14 cellular contexts compared by ENCODE assay signal in genomic region chr17:48198950-48199541, GRCh38.
DNase-seq lines count a peak whose midpoint lies in the region; ATAC-seq, FAIRE-seq and TF ChIP-seq lines count a peak whose summit lies in the region.
"Had no signal": no experiment of that assay in that cellular context is flagged by ENCODE, and none has a peak within 500 bp of the region (broad histone marks: within the 10 kb centered on the region; RNA-seq: fewer than 3 reads in every experiment).

No MANE protein-coding gene starts in this region.

- H3K27ac Mint-ChIP-seq in T-helper 17 cell, result peak overlapping the region; percentile 45
- no peak overlapping the region for H3K27ac Mint-ChIP-seq in activated T-cell treated with anti-CD3 and anti-CD28 coated beads, Interleukin-2, amount 50 U/mL, for 72 hours

- H3K4me3 Mint-ChIP-seq in T-helper 17 cell, result no peak overlapping the region
- no peak overlapping the region for H3K4me3 Mint-ChIP-seq in activated T-cell treated with anti-CD3 and anti-CD28 coated beads, Interleukin-2, amount 50 U/mL, for 72 hours

- H3K9me3 ChIP-seq in T-helper 17 cell (ENCODE audit: control insufficient read depth, low read length, poor library complexity, severe bottlenecking) (no peaks in the 10 kb centered on the region), lower lobe of right lung (no peaks in the 10 kb centered on the region), esophagus squamous epithelium (no peaks in the 10 kb centered on the region)

- TF ChIP-seq CTCF in lower lobe of right lung (IDR thresholded peaks at IDR 0.05) (no peak), esophagus squamous epithelium (IDR thresholded peaks at IDR 0.05) (no peak)

- peaks cover 13% of the 10 kb centered on the region for H3K4me1 ChIP-seq in lower lobe of right lung
- no peaks in the 10 kb centered on the region for H3K4me1 ChIP-seq in esophagus squamous epithelium

- no peak overlapping the region for H3K4me3 ChIP-seq in lower lobe of right lung
- no peak overlapping the region for H3K4me3 ChIP-seq in esophagus squamous epithelium
- H3K4me3 ChIP-seq: lung had no signal

- TF ChIP-seq POLR2A in esophagus squamous epithelium (IDR thresholded peaks at IDR 0.05), result no peak

- no peak for ATAC-seq in T-helper 17 cell
- ATAC-seq in lower lobe of right lung, result no peak
- no peak for ATAC-seq in GM19324 (IDR thresholded peaks at IDR 0.05; ENCODE audit: low FRiP score, unreplicated experiment)
- ATAC-seq in activated T-cell treated with anti-CD3 and anti-CD28 coated beads, Interleukin-2, amount 50 U/mL, for 72 hours (replicated peaks in 1 of 2), result no peak

- H3K27ac ChIP-seq in lower lobe of right lung (peak overlapping the region; percentile 25), esophagus squamous epithelium (no peak overlapping the region)

- FAIRE-seq in GM19239 (lab: Jason Lieb, UNC), result peak; percentile 14
- FAIRE-seq: GM18507, RCC 7860 had no signal

- intact Hi-C loops in lower lobe of right lung (cut with DNase I) (no loop called here), esophagus squamous epithelium (cut with DNase I) (no loop called here)

- peaks cover 12% of the 10 kb centered on the region for H3K36me3 Mint-ChIP-seq in T-helper 17 cell (ENCODE audit: low read depth)
- peaks cover 0 to 4% of the 10 kb centered on the region in 2 donors for H3K36me3 Mint-ChIP-seq in activated T-cell treated with anti-CD3 and anti-CD28 coated beads, Interleukin-2, amount 50 U/mL, for 72 hours (ENCODE audit: insufficient read depth in 2 of 2)

- peaks cover 50% of the 10 kb centered on the region for H3K4me1 Mint-ChIP-seq in T-helper 17 cell
- peaks cover 31% of the 10 kb centered on the region for H3K4me1 Mint-ChIP-seq in activated T-cell treated with anti-CD3 and anti-CD28 coated beads, Interleukin-2, amount 50 U/mL, for 72 hours (ENCODE audit: low read depth)

- H3K27me3 Mint-ChIP-seq in T-helper 17 cell, result no peaks in the 10 kb centered on the region
- H3K27me3 Mint-ChIP-seq in activated T-cell treated with anti-CD3 and anti-CD28 coated beads, Interleukin-2, amount 50 U/mL, for 72 hours (ENCODE audit: low read depth), result no peaks in the 10 kb centered on the region

- H3K36me3 ChIP-seq in lower lobe of right lung, result no peaks in the 10 kb centered on the region
- no peaks in the 10 kb centered on the region for H3K36me3 ChIP-seq in esophagus squamous epithelium

- DNase-seq in COLO668 (lab: John Stamatoyannopoulos, UW; ENCODE audit: unreplicated experiment), result peak; percentile 6
- no peak for DNase-seq in GM19239 (ENCODE audit: insufficient read length, low spot score)
- no peak for DNase-seq in T-helper 17 cell
- no peak for DNase-seq in lower lobe of right lung
- DNase-seq in middle frontal gyrus (ENCODE audit: extremely low spot score, low spot score), result no peak
- no peak for DNase-seq in activated T-cell treated with anti-CD3 and anti-CD28 coated beads, Interleukin-2, amount 50 U/mL, for 72 hours
- DNase-seq in esophagus squamous epithelium (lab: John Stamatoyannopoulos, UW), result no peak
- DNase-seq: activated CD4-positive, CD25-positive, alpha-beta regulatory T cell; cortex of kidney; trophoblast cell had no signal

- H3K27me3 ChIP-seq in lower lobe of right lung (ENCODE audit: low read depth) (no peaks in the 10 kb centered on the region), esophagus squamous epithelium (peaks cover 0 to 70% (median 0%) of the 10 kb centered on the region in 4 donors)

- H3K9me3 Mint-ChIP-seq in activated T-cell treated with anti-CD3 and anti-CD28 coated beads, Interleukin-2, amount 50 U/mL, for 72 hours, result no peaks in the 10 kb centered on the region

- WGBS in esophagus squamous epithelium, 2 donors, result 29 to 33% methylated on average over 6 of the region's 6 CpGs
